In the genomic region with DNA sequence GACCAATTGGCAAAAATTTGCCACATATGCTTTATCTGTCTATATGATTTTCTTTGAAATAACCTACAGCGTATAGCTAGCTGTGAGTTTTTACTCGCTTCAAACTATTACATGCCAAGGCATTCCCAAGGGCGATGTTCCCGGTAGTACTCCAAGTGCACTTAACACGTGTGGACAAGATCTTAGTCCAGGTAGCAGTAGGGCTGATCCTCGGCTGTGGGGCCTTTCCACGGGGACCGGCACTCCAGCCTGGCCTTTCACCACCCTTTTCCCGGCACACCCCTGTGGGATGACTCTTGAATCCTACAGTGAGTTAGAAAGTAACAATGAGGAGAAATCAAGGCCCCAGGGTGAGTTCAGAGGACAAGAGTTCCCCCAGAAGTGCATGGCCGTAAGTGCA, we compare ENCODE assay signal across 16 cellular contexts.
"Had no signal": no experiment of that assay in that cellular context is flagged by ENCODE, and none has a peak within 500 bp of the region (broad histone marks: within the 10 kb centered on the region; RNA-seq: fewer than 3 reads in every experiment).

No MANE protein-coding gene starts in this region.

- ATAC-seq: esophagus mucosa; gastrocnemius medialis; natural killer cell; sciatic nerve; stimulated activated naive CD8-positive, alpha-beta T cell treated with anti-CD3 and anti-CD28 coated beads, Interleukin-15, amount 100 ng/mL, for 72 hours had no signal

- H3K4me3 Mint-ChIP-seq: natural killer cell; neural progenitor cell; stimulated activated naive CD8-positive, alpha-beta T cell treated with anti-CD3 and anti-CD28 coated beads, Interleukin-15, amount 100 ng/mL, for 72 hours had no signal

- H3K4me1 Mint-ChIP-seq: natural killer cell; stimulated activated naive CD8-positive, alpha-beta T cell treated with anti-CD3 and anti-CD28 coated beads, Interleukin-15, amount 100 ng/mL, for 72 hours had no signal

- H3K27ac Mint-ChIP-seq: natural killer cell; neural progenitor cell; stimulated activated naive CD8-positive, alpha-beta T cell treated with anti-CD3 and anti-CD28 coated beads, Interleukin-15, amount 100 ng/mL, for 72 hours had no signal

- H3K36me3 Mint-ChIP-seq: natural killer cell had no signal

- H3K27me3 Mint-ChIP-seq: stimulated activated naive CD8-positive, alpha-beta T cell treated with anti-CD3 and anti-CD28 coated beads, Interleukin-15, amount 100 ng/mL, for 72 hours had no signal

- DNase-seq: dorsolateral prefrontal cortex; effector CD4-positive, alpha-beta T cell; foreskin fibroblast; gastrocnemius medialis; left ventricle myocardium inferior; natural killer cell; stimulated activated CD4-positive, alpha-beta T cell treated with anti-CD3 and anti-CD28 coated beads, Interleukin-12 subunit alpha, Interleukin-12 subunit beta, amount 100 ng/mL, for 4 hours; stimulated activated CD4-positive, alpha-beta T cell treated with anti-CD3 and anti-CD28 coated beads, Interleukin-1b, Interleukin-23, amount 100 ng/mL, for 48 hours; stimulated activated CD4-positive, alpha-beta T cell treated with anti-CD3 and anti-CD28 coated beads, Interleukin-4, amount 100 ng/mL, for 1 hour; stimulated activated CD8-positive, alpha-beta memory T cell treated with anti-CD3 and anti-CD28 coated beads, Interleukin-4, amount 100 ng/mL, for 48 hours; stimulated activated naive CD4-positive, alpha-beta T cell; stimulated activated naive CD8-positive, alpha-beta T cell treated with anti-CD3 and anti-CD28 coated beads, Interleukin-15, amount 100 ng/mL, for 72 hours; transverse colon had no signal

- H3K9me3 Mint-ChIP-seq: neural progenitor cell had no signal
